In genomic region chr6:157813757-157814455, GRCh38 we compare ENCODE assay signal across 9 cellular contexts. TPM values are rescaled to one million over a fixed set of nuclear protein-coding genes. Genes with fewer than 3 reads are reported as not detected.
DNase-seq lines count a peak whose midpoint lies in the region; ATAC-seq and TF ChIP-seq lines count a peak whose summit lies in the region.
"Had no signal": no experiment of that assay in that cellular context is flagged by ENCODE, and none has a peak within 500 bp of the region (broad histone marks: within the 10 kb centered on the region; RNA-seq: fewer than 3 reads in every experiment).

No MANE protein-coding gene starts in this region.

- peak; percentile 53 for ATAC-seq in stimulated activated effector memory CD8-positive, alpha-beta T cell treated with anti-CD3 and anti-CD28 coated beads, Interleukin-12 subunit alpha, Interleukin-12 subunit beta, amount 100 ng/mL, for 72 hours
- no peak for ATAC-seq in HG02763 (IDR thresholded peaks at IDR 0.05; ENCODE audit: unreplicated experiment)

- no peak overlapping the region for H2AFZ ChIP-seq in hepatocyte

- no peaks in the 10 kb centered on the region for H3K36me3 Mint-ChIP-seq in stimulated activated effector memory CD8-positive, alpha-beta T cell treated with anti-CD3 and anti-CD28 coated beads, Interleukin-12 subunit alpha, Interleukin-12 subunit beta, amount 100 ng/mL, for 72 hours
- no peaks in the 10 kb centered on the region for H3K36me3 Mint-ChIP-seq in progenitor cell of endocrine pancreas (ENCODE audit: insufficient read depth)

- no peaks in the 10 kb centered on the region for H3K27me3 ChIP-seq in adipocyte (replicated peaks; ENCODE audit: control insufficient read depth, insufficient read depth, low read length)
- no peaks in the 10 kb centered on the region for H3K27me3 ChIP-seq in left ventricle myocardium inferior (ENCODE audit: low read depth)
- no peaks in the 10 kb centered on the region for H3K27me3 ChIP-seq in hepatocyte

- H3K9me2 ChIP-seq in hepatocyte (replicated peaks; ENCODE audit: insufficient read depth) = no peaks in the 10 kb centered on the region

- peaks cover 21% of the 10 kb centered on the region for H3K4me1 Mint-ChIP-seq in stimulated activated effector memory CD8-positive, alpha-beta T cell treated with anti-CD3 and anti-CD28 coated beads, Interleukin-12 subunit alpha, Interleukin-12 subunit beta, amount 100 ng/mL, for 72 hours
- peaks cover 7% of the 10 kb centered on the region for H3K4me1 Mint-ChIP-seq in progenitor cell of endocrine pancreas (ENCODE audit: low read depth)

- intact Hi-C loops in left ventricle myocardium inferior (cut with micrococcal nuclease) = no loop called here

- H3K4me3 Mint-ChIP-seq in stimulated activated effector memory CD8-positive, alpha-beta T cell treated with anti-CD3 and anti-CD28 coated beads, Interleukin-12 subunit alpha, Interleukin-12 subunit beta, amount 100 ng/mL, for 72 hours = no peak overlapping the region
- H3K4me3 Mint-ChIP-seq in progenitor cell of endocrine pancreas (ENCODE audit: low read depth) = no peak overlapping the region

- H3K36me3 ChIP-seq in adipocyte (ENCODE audit: control insufficient read depth, insufficient read depth, low read length, severe bottlenecking) = no peaks in the 10 kb centered on the region
- H3K36me3 ChIP-seq in left ventricle myocardium inferior = no peaks in the 10 kb centered on the region
- H3K36me3 ChIP-seq in hepatocyte (replicated peaks; ENCODE audit: insufficient read depth, low read depth) = no peaks in the 10 kb centered on the region

- peak overlapping the region; percentile 51 for H3K27ac Mint-ChIP-seq in stimulated activated effector memory CD8-positive, alpha-beta T cell treated with anti-CD3 and anti-CD28 coated beads, Interleukin-12 subunit alpha, Interleukin-12 subunit beta, amount 100 ng/mL, for 72 hours
- no peak overlapping the region for H3K27ac Mint-ChIP-seq in progenitor cell of endocrine pancreas

- H3K4me1 ChIP-seq in adipocyte (ENCODE audit: control insufficient read depth, insufficient read depth, low read length) = peaks cover 48% of the 10 kb centered on the region
- H3K4me1 ChIP-seq in left ventricle myocardium inferior = peaks cover 30% of the 10 kb centered on the region
- no peaks in the 10 kb centered on the region for H3K4me1 ChIP-seq in hepatocyte (ENCODE audit: insufficient read depth)

- DNase-seq in GM04503 (ENCODE audit: low read depth) (peak; percentile 93), adipocyte (ENCODE audit: low read depth) (peak; percentile 57), left ventricle myocardium inferior (no peak), hepatocyte (ENCODE audit: low spot score) (no peak), progenitor cell of endocrine pancreas (ENCODE audit: low spot score, unreplicated experiment) (no peak), NCI-H1417 treated with DMSO at 0.1 percent for 48 hours (lab: John Stamatoyannopoulos, UW) (no peak)
- DNase-seq in stimulated activated effector memory CD8-positive, alpha-beta T cell treated with anti-CD3 and anti-CD28 coated beads, Interleukin-12 subunit alpha, Interleukin-12 subunit beta, amount 100 ng/mL, for 72 hours (ENCODE audit: low spot score in 2 of 2) = no peak
- DNase-seq: T-helper 1 cell had no signal

- no peaks in the 10 kb centered on the region for H4K20me1 ChIP-seq in hepatocyte (ENCODE audit: insufficient read depth, poor library complexity, severe bottlenecking)

- H3K27ac ChIP-seq in left ventricle myocardium inferior (replicated peaks) (peak overlapping the region; percentile 80), hepatocyte (no peak overlapping the region)

- no peak for TF ChIP-seq CTCF in left ventricle myocardium inferior (IDR thresholded peaks at IDR 0.05; ENCODE audit: borderline replicate concordance)
- no peak for TF ChIP-seq CTCF in hepatocyte (IDR thresholded peaks at IDR 0.05; ENCODE audit: poor library complexity)
- TF ChIP-seq CTCF in progenitor cell of endocrine pancreas (IDR thresholded peaks at IDR 0.05; ENCODE audit: unreplicated experiment) = no peak

- H3K79me2 ChIP-seq in hepatocyte = no peaks in the 10 kb centered on the region

- H3K4me3 ChIP-seq in adipocyte (ENCODE audit: low read length) (peak overlapping the region; percentile 71), left ventricle myocardium inferior (no peak overlapping the region), hepatocyte (no peak overlapping the region)

- no peak overlapping the region for H3K4me2 ChIP-seq in hepatocyte

- peaks cover 2% of the 10 kb centered on the region for H3K27me3 Mint-ChIP-seq in progenitor cell of endocrine pancreas

- 75% methylated on average over 5 of the region's 5 CpGs for WGBS in hepatocyte (ENCODE audit: low lambda C conversion rate, missing lambda C conversion rate)

- H3K9me3 Mint-ChIP-seq in stimulated activated effector memory CD8-positive, alpha-beta T cell treated with anti-CD3 and anti-CD28 coated beads, Interleukin-12 subunit alpha, Interleukin-12 subunit beta, amount 100 ng/mL, for 72 hours = no peaks in the 10 kb centered on the region
- peaks cover 4% of the 10 kb centered on the region for H3K9me3 Mint-ChIP-seq in progenitor cell of endocrine pancreas (ENCODE audit: low read depth)

- H3K9ac ChIP-seq in adipocyte (ENCODE audit: low read length) = peak overlapping the region; percentile 90

- H3K9me3 ChIP-seq in adipocyte (ENCODE audit: control insufficient read depth, low read length) = no peaks in the 10 kb centered on the region
- peaks cover 4% of the 10 kb centered on the region for H3K9me3 ChIP-seq in left ventricle myocardium inferior (replicated peaks)
- no peaks in the 10 kb centered on the region for H3K9me3 ChIP-seq in hepatocyte (ENCODE audit: low read depth)

RNA-seq across cellular contexts. Expression of gene SNX9, which starts 9.1 kb away (rescaled TPM):
- total RNA-seq in left ventricle myocardium inferior = 31.9 TPM
- 32.8 and 34.7 TPM in 2 replicates for total RNA-seq in hepatocyte
- polyA plus RNA-seq in hepatocyte = 28.7 and 34.1 TPM in 2 replicates
- 29.3 and 31.5 TPM in 2 replicates for total RNA-seq in progenitor cell of endocrine pancreas

Comparison
In these comparisons a context has a peak if more than half of its experiments do, and no peak if none do; other contexts are left out.
1. DNase-seq: peak in GM04503 (single experiment) and adipocyte (single experiment); none in left ventricle myocardium inferior (single experiment), stimulated activated effector memory CD8-positive, alpha-beta T cell treated with anti-CD3 and anti-CD28 coated beads, Interleukin-12 subunit alpha, Interleukin-12 subunit beta, amount 100 ng/mL, for 72 hours (0 of 2), hepatocyte (single experiment), progenitor cell of endocrine pancreas (single experiment) and NCI-H1417 treated with DMSO at 0.1 percent for 48 hours (single experiment).